ENCODE assay signal across 20 cellular contexts in genomic region chr6:146498309-146498708, GRCh38.
"Had no signal": no experiment of that assay in that cellular context is flagged by ENCODE, and none has a peak within 500 bp of the region (broad histone marks: within the 10 kb centered on the region; RNA-seq: fewer than 3 reads in every experiment).

No MANE protein-coding gene starts in this region.

- H3K27me3 ChIP-seq: cardiac muscle cell, heart right ventricle, neutrophil, pancreas, tibial artery had no signal

- DNase-seq: activated CD4-positive, alpha-beta memory T cell treated with anti-CD3 and anti-CD28 coated beads, Interleukin-2, amount 10 ng/mL, durations not matched to agents 7 days and 5 days; activated CD4-positive, alpha-beta T cell treated with anti-CD3 and anti-CD28 coated beads, Interleukin-2, amount 10 ng/mL, durations not matched to agents 24 days and 14 days; activated gamma-delta T cell; activated naive CD4-positive, alpha-beta T cell treated with anti-CD3 and anti-CD28 coated beads, Interleukin-2, amount 50 U/mL, for 16 hours; activated naive CD8-positive, alpha-beta T cell treated with anti-CD3 and anti-CD28 coated beads, Interleukin-2, amount 50 U/mL, for 24 hours; activated T-cell treated with anti-CD3 and anti-CD28 coated beads for 4 hours; cortex of kidney; foreskin fibroblast; heart right ventricle; left colon; pancreas; right cardiac atrium; stimulated activated CD4-positive, alpha-beta T cell treated with anti-CD3 and anti-CD28 coated beads, Interleukin-12 subunit alpha, Interleukin-12 subunit beta, amount 100 ng/mL, for 4 hours; stimulated activated CD4-positive, alpha-beta T cell treated with anti-CD3 and anti-CD28 coated beads, Interleukin-1b, Interleukin-23, amount 100 ng/mL, for 48 hours; tibial artery had no signal

- ATAC-seq: activated CD4-positive, CD25-positive, alpha-beta regulatory T cell treated with anti-CD3 and anti-CD28 coated beads, Interleukin-2, amount 50 U/mL, for 24 hours; activated naive CD8-positive, alpha-beta T cell treated with anti-CD3 and anti-CD28 coated beads, Interleukin-2, amount 50 U/mL, for 24 hours; heart right ventricle; left colon; pancreas; right cardiac atrium had no signal

- H3K36me3 ChIP-seq: cardiac muscle cell, heart right ventricle, neutrophil, pancreas, tibial artery had no signal

- H3K4me3 ChIP-seq: cardiac muscle cell, heart right ventricle, pancreas, tibial artery had no signal

- H3K4me1 ChIP-seq: heart right ventricle, pancreas, tibial artery had no signal

- H3K27ac ChIP-seq: cardiac muscle cell, epithelial cell of prostate, heart right ventricle, neutrophil, pancreas, tibial artery, VCaP had no signal

- H3K9me3 ChIP-seq: neutrophil, pancreas, tibial artery had no signal
